Comparison of ENCODE assay signal across 8 cellular contexts in genomic region chr2:158458617-158458920, GRCh38. TPM values are rescaled to one million over a fixed set of nuclear protein-coding genes. Genes with fewer than 3 reads are reported as not detected.
DNase-seq lines count a peak whose midpoint lies in the region; TF ChIP-seq lines count a peak whose summit lies in the region.

No MANE protein-coding gene starts in this region.

- peaks cover 30% of the 10 kb centered on the region for H3K4me1 Mint-ChIP-seq in activated naive CD4-positive, alpha-beta T cell treated with anti-CD3 and anti-CD28 coated beads, Interleukin-2, amount 10 ng/mL, durations not matched to agents 7 days and 5 days

- no peak for TF ChIP-seq POLR2A in lower leg skin (IDR thresholded peaks at IDR 0.05)
- TF ChIP-seq POLR2A in tibial nerve (IDR thresholded peaks at IDR 0.05): no peak

- CTCF ChIA-PET in activated naive CD4-positive, alpha-beta T cell treated with anti-CD3 and anti-CD28 coated beads, Interleukin-2, amount 10 ng/mL, durations not matched to agents 7 days and 5 days (lab: Charles Lee): no interaction called here

- H3K27ac ChIP-seq in ascending aorta (peak overlapping the region in 1 of 2 donors; percentile 96), tibial nerve (peak overlapping the region in 1 of 4 donors; percentile 94)

- no peak for TF ChIP-seq CTCF in ascending aorta (IDR thresholded peaks at IDR 0.05)
- no peak for TF ChIP-seq CTCF in lower leg skin (IDR thresholded peaks at IDR 0.05)
- TF ChIP-seq CTCF in tibial nerve (IDR thresholded peaks at IDR 0.05): no peak

- H3K4me1 ChIP-seq in ascending aorta (peaks cover 6% of the 10 kb centered on the region in 2 donors), tibial nerve (peaks cover 0 to 36% (median 7%) of the 10 kb centered on the region in 4 donors)

- peak overlapping the region; percentile 87 for H3K4me3 Mint-ChIP-seq in activated naive CD4-positive, alpha-beta T cell treated with anti-CD3 and anti-CD28 coated beads, Interleukin-2, amount 10 ng/mL, durations not matched to agents 7 days and 5 days

- no peaks in the 10 kb centered on the region for H3K27me3 ChIP-seq in ascending aorta
- H3K27me3 ChIP-seq in tibial nerve: no peaks in the 10 kb centered on the region

- H3K36me3 ChIP-seq in ascending aorta: no peaks in the 10 kb centered on the region
- no peaks in the 10 kb centered on the region for H3K36me3 ChIP-seq in tibial nerve

- WGBS in lower leg skin, 2 donors: 23 to 30% methylated on average over 9 of the region's 9 CpGs
- 7 to 8% methylated on average over 9 of the region's 9 CpGs for WGBS in tibial nerve, 2 donors

- no peak for DNase-seq in activated naive CD4-positive, alpha-beta T cell treated with anti-CD3 and anti-CD28 coated beads, Interleukin-2, amount 10 ng/mL, durations not matched to agents 7 days and 5 days
- no peak for DNase-seq in activated naive CD4-positive, alpha-beta T cell treated with anti-CD3 and anti-CD28 coated beads, Interleukin-2, amount 50 U/mL, for 16 hours
- no peak for DNase-seq in ascending aorta (ENCODE audit: low spot score in 2 of 2)
- DNase-seq in lower leg skin (ENCODE audit: low spot score in 2 of 2): no peak
- DNase-seq in tibial nerve (ENCODE audit: low spot score in 2 of 2): no peak
- no peak for DNase-seq in SIG-M5 treated with dmso at 0.1 percent for 504 hours (lab: John Stamatoyannopoulos, UW; ENCODE audit: unreplicated experiment)
- no peak for DNase-seq in germinal center (ENCODE audit: low spot score)
- no peak for DNase-seq in stimulated activated CD4-positive, alpha-beta T cell treated with anti-CD3 and anti-CD28 coated beads, Interleukin-1b, Interleukin-23, amount 100 ng/mL, for 48 hours

- H3K9me3 Mint-ChIP-seq in activated naive CD4-positive, alpha-beta T cell treated with anti-CD3 and anti-CD28 coated beads, Interleukin-2, amount 10 ng/mL, durations not matched to agents 7 days and 5 days: no peaks in the 10 kb centered on the region

- peaks cover 31% of the 10 kb centered on the region for H3K27me3 Mint-ChIP-seq in activated naive CD4-positive, alpha-beta T cell treated with anti-CD3 and anti-CD28 coated beads, Interleukin-2, amount 10 ng/mL, durations not matched to agents 7 days and 5 days

- H3K36me3 Mint-ChIP-seq in activated naive CD4-positive, alpha-beta T cell treated with anti-CD3 and anti-CD28 coated beads, Interleukin-2, amount 10 ng/mL, durations not matched to agents 7 days and 5 days: no peaks in the 10 kb centered on the region

- intact Hi-C loops in ascending aorta (cut with DNase I) (loop anchor here (5.0 to 10.0 kb wide), 4 partner anchors 206 to 1254 kb away; partner anchors contain the start of gene MARCHF7), lower leg skin (cut with DNase I; ENCODE audit: low total_unique reads) (loop anchor here (10.0 kb wide), 1 partner anchor 286 kb away; no protein-coding TSS in a partner anchor)

- H3K4me3 ChIP-seq in ascending aorta: peak overlapping the region; percentile 70 to 95
- H3K4me3 ChIP-seq in lower leg skin (ENCODE audit: low read depth, poor library complexity, severe bottlenecking): peak overlapping the region; percentile 65
- H3K4me3 ChIP-seq in tibial nerve: peak overlapping the region; percentile 87 to 100 (median 94)

- H3K27ac Mint-ChIP-seq in activated naive CD4-positive, alpha-beta T cell treated with anti-CD3 and anti-CD28 coated beads, Interleukin-2, amount 10 ng/mL, durations not matched to agents 7 days and 5 days: no peak overlapping the region

- H3K9me3 ChIP-seq in ascending aorta: no peaks in the 10 kb centered on the region
- no peaks in the 10 kb centered on the region for H3K9me3 ChIP-seq in tibial nerve

- TF ChIP-seq EP300 in tibial nerve (IDR thresholded peaks at IDR 0.05): no peak

RNA-seq across cellular contexts. Expression of gene PKP4, which starts 1.8 kb away (rescaled TPM):
- total RNA-seq in ascending aorta (60.8 TPM), lower leg skin (10 to 100 TPM; 28.0 to 71.0 (median 43.6) TPM), tibial nerve (100 to 1,000 TPM in 2 of 4 donors, 10 to 100 TPM in 2; 57.8 to 100 (median 92.0) TPM)

RNA-seq across cellular contexts. Expression of gene CCDC148, which starts 2.0 kb away (rescaled TPM):
- total RNA-seq in ascending aorta (not detected), lower leg skin (1 to 10 TPM in 1 of 4 donors, under 1 TPM in 1, not detected in 2; 0.55 to 1.6 TPM), tibial nerve (1 to 10 TPM in 3 of 4 donors, under 1 TPM in 1; 0.30 to 2.5 (median 1.9) TPM)
